8 cellular contexts compared by ENCODE assay signal in genomic region chr15:72319360-72319984, GRCh38. TPM values are rescaled to one million over a fixed set of nuclear protein-coding genes. Genes with fewer than 3 reads are reported as not detected.
A peak's percentile ranks its signal among the peaks of the same experiment; 100 is the strongest.
DNase-seq lines count a peak whose midpoint lies in the region; ATAC-seq and TF ChIP-seq lines count a peak whose summit lies in the region.

No MANE protein-coding gene starts in this region.

- intact Hi-C loops in A673 (cut with micrococcal nuclease; ENCODE audit: unreplicated experiment): no loop called here

- peaks cover 6% of the 10 kb centered on the region for H3K9me3 Mint-ChIP-seq in activated T-cell treated with anti-CD3 and anti-CD28 coated beads, Interleukin-2, amount 50 U/mL, for 4 hours
- peaks cover 4% of the 10 kb centered on the region for H3K9me3 Mint-ChIP-seq in neural crest cell

- H3K9ac ChIP-seq in fibroblast of lung (ENCODE audit: insufficient read depth, low read length): no peak overlapping the region

- H3K27me3 Mint-ChIP-seq in activated T-cell treated with anti-CD3 and anti-CD28 coated beads, Interleukin-2, amount 50 U/mL, for 4 hours (ENCODE audit: low read depth): no peaks in the 10 kb centered on the region
- peaks cover 47% of the 10 kb centered on the region for H3K27me3 Mint-ChIP-seq in neural crest cell (ENCODE audit: low read depth)

- H3K4me1 Mint-ChIP-seq in activated T-cell treated with anti-CD3 and anti-CD28 coated beads, Interleukin-2, amount 50 U/mL, for 4 hours (ENCODE audit: low read depth): peaks cover 16% of the 10 kb centered on the region
- peaks cover 19% of the 10 kb centered on the region for H3K4me1 Mint-ChIP-seq in neural crest cell

- H3K27ac ChIP-seq in A673 (ENCODE audit: low read depth, low read length, poor library complexity, severe bottlenecking): no peak overlapping the region
- H3K27ac ChIP-seq in fibroblast of lung (ENCODE audit: insufficient read depth, low read length): no peak overlapping the region

- TF ChIP-seq CTCF in A673 (conservative IDR thresholded peaks at IDR 0.05; ENCODE audit: low read depth, low read length) (no peak), NB4 (IDR thresholded peaks at IDR 0.05; ENCODE audit: low read depth, low read length) (no peak), fibroblast of lung (conservative IDR thresholded peaks at IDR 0.05 in 1 of 2, IDR thresholded peaks at IDR 0.05 in 1 of 2; ENCODE audit: low read depth in 1 of 2, low read length in 2 of 2) (no peak), neural crest cell (conservative IDR thresholded peaks at IDR 0.05) (no peak)

- no TSS peak for BruUV-seq in A673 (replicated peaks; lab: Mats Ljungman, UMichigan)

- H3K4me1 ChIP-seq in A673 (ENCODE audit: insufficient read depth, low read length, poor library complexity, severe bottlenecking) (no peaks in the 10 kb centered on the region), fibroblast of lung (ENCODE audit: control insufficient read depth, extremely low read depth, insufficient read depth, low read length) (peaks cover 2% of the 10 kb centered on the region)

- H3K4me3 ChIP-seq in A673 (ENCODE audit: low read depth, low read length, poor library complexity, severe bottlenecking) (peak overlapping the region; percentile 40), NB4 (ENCODE audit: low read depth, low read length) (no peak overlapping the region), fibroblast of lung (replicated peaks in 1 of 4; ENCODE audit: control extremely low read depth in 1 of 4, insufficient read depth in 1 of 4, low read depth in 3 of 4, low read length in 4 of 4) (peak overlapping the region in 1 of 4 experiments; percentile 25)

- H3K27me3 ChIP-seq in A673 (replicated peaks; ENCODE audit: insufficient read depth, low read depth, low read length, poor library complexity) (peaks cover 2% of the 10 kb centered on the region), fibroblast of lung (ENCODE audit: control insufficient read depth, insufficient read depth, low read length) (peaks cover 13% of the 10 kb centered on the region)

- peaks cover 5% of the 10 kb centered on the region for H3K36me3 Mint-ChIP-seq in activated T-cell treated with anti-CD3 and anti-CD28 coated beads, Interleukin-2, amount 50 U/mL, for 4 hours (ENCODE audit: insufficient read depth)
- H3K36me3 Mint-ChIP-seq in neural crest cell (ENCODE audit: low read depth): peaks cover 4% of the 10 kb centered on the region

- H3K36me3 ChIP-seq in A673 (ENCODE audit: insufficient read depth, low read length, poor library complexity, severe bottlenecking) (no peaks in the 10 kb centered on the region), fibroblast of lung (ENCODE audit: control insufficient read depth, insufficient read depth, low read length) (no peaks in the 10 kb centered on the region)

- peak; percentile 66 for DNase-seq in A673 (ENCODE audit: low spot score)
- peak; percentile 72 for DNase-seq in NB4 (ENCODE audit: low read depth)
- peak; percentile 27 for DNase-seq in activated T-cell treated with anti-CD3 and anti-CD28 coated beads, Interleukin-2, amount 50 U/mL, for 4 hours
- peak; percentile 55 to 57 for DNase-seq in fibroblast of lung (ENCODE audit: low read depth in 2 of 2)
- peak; percentile 79 for DNase-seq in neural crest cell (ENCODE audit: low read depth, low spot score)
- peak; percentile 62 for DNase-seq in ureter (ENCODE audit: low spot score)
- no peak for DNase-seq in NCI-H2227 treated with DMSO at 0.1 percent for 48 hours (lab: John Stamatoyannopoulos, UW)

- TF ChIP-seq POLR2A in NB4 (IDR thresholded peaks at IDR 0.05; ENCODE audit: extremely low read depth, insufficient read length): no peak

- H3K9me3 ChIP-seq in A673 (ENCODE audit: low read depth, low read length, poor library complexity, severe bottlenecking) (no peaks in the 10 kb centered on the region), fibroblast of lung (ENCODE audit: control insufficient read depth, insufficient read depth, low read depth, low read length) (no peaks in the 10 kb centered on the region)

- H3K4me3 Mint-ChIP-seq in activated T-cell treated with anti-CD3 and anti-CD28 coated beads, Interleukin-2, amount 50 U/mL, for 4 hours: peak overlapping the region; percentile 68
- peak overlapping the region; percentile 85 for H3K4me3 Mint-ChIP-seq in neural crest cell

- H2AFZ ChIP-seq in fibroblast of lung (ENCODE audit: low read length): no peak overlapping the region

- no peaks in the 10 kb centered on the region for H3K79me2 ChIP-seq in fibroblast of lung (ENCODE audit: control insufficient read depth, insufficient read depth, low read length)

- no peaks in the 10 kb centered on the region for H4K20me1 ChIP-seq in fibroblast of lung (ENCODE audit: control insufficient read depth, extremely low read depth, insufficient read depth, low read length)

- no peak overlapping the region for H3K27ac Mint-ChIP-seq in neural crest cell (ENCODE audit: unreplicated experiment)

- POLR2A ChIA-PET in A673 (lab: Charles Lee; ENCODE audit: low non-redundant PET): no interaction called here

- CTCF ChIA-PET in A673 (lab: Charles Lee): no interaction called here

- peak; percentile 19 for ATAC-seq in GM21360 (IDR thresholded peaks at IDR 0.05; ENCODE audit: unreplicated experiment)
- peak; percentile 60 to 66 for ATAC-seq in activated T-cell treated with anti-CD3 and anti-CD28 coated beads, Interleukin-2, amount 50 U/mL, for 4 hours

- no peak overlapping the region for H3K4me2 ChIP-seq in fibroblast of lung (ENCODE audit: extremely low read depth, insufficient read depth, low read length)

RNA-seq across cellular contexts. Expression of gene CELF6, which starts 0.5 kb away (rescaled TPM):
- total RNA-seq in A673 (2021) (not detected in 2 replicates), fibroblast of lung (0.17 and 0.26 TPM in 2 replicates), neural crest cell (1.1 and 1.3 TPM in 2 replicates), ureter (3.4 TPM)
- total RNA-seq in activated T-cell treated with anti-CD3 and anti-CD28 coated beads, Interleukin-2, amount 50 U/mL, for 4 hours: under 1 TPM; 0.24 to 0.82 (median 0.63) TPM
- polyA plus RNA-seq in fibroblast of lung: 0.08 TPM in 1 of 2 replicates, not detected in the other
- polyA plus RNA-seq in fibroblast of lung (2012): 0.07 and 0.12 TPM in 2 replicates
- not detected in 2 replicates for polyA minus RNA-seq in fibroblast of lung (ENCODE audit: low replicate concordance)

RNA-seq across cellular contexts. Expression of gene PARP6, which starts 47.1 kb away (rescaled TPM):
- total RNA-seq in A673 (2021) (68.0 and 71.4 TPM in 2 replicates), fibroblast of lung (23.4 and 27.4 TPM in 2 replicates), neural crest cell (83.2 and 88.9 TPM in 2 replicates), ureter (103 TPM)
- total RNA-seq in activated T-cell treated with anti-CD3 and anti-CD28 coated beads, Interleukin-2, amount 50 U/mL, for 4 hours: 10 to 100 TPM; 62.9 to 63.2 (median 62.9) TPM
- polyA plus RNA-seq in fibroblast of lung: 31.9 and 37.7 TPM in 2 replicates
- polyA plus RNA-seq in fibroblast of lung (2012): 21.6 and 24.0 TPM in 2 replicates
- 33.9 and 38.3 TPM in 2 replicates for polyA minus RNA-seq in fibroblast of lung (ENCODE audit: low replicate concordance)

RNA-seq across cellular contexts. Expression of gene HEXA, which starts 56.3 kb away (rescaled TPM):
- total RNA-seq in A673 (2021) (64.8 and 69.0 TPM in 2 replicates), fibroblast of lung (80.3 and 98.1 TPM in 2 replicates), neural crest cell (59.3 and 63.2 TPM in 2 replicates), ureter (107 TPM)
- total RNA-seq in activated T-cell treated with anti-CD3 and anti-CD28 coated beads, Interleukin-2, amount 50 U/mL, for 4 hours: 10 to 100 TPM; 50.7 to 51.4 (median 50.7) TPM
- polyA plus RNA-seq in fibroblast of lung: 137 and 183 TPM in 2 replicates
- 93.6 and 114 TPM in 2 replicates for polyA plus RNA-seq in fibroblast of lung (2012)
- polyA minus RNA-seq in fibroblast of lung (ENCODE audit: low replicate concordance): 49.9 and 63.9 TPM in 2 replicates
